8 cellular contexts compared by ENCODE assay signal in genomic region chr21:43659136-43660000, GRCh38. TPM values are rescaled to one million over a fixed set of nuclear protein-coding genes. Genes with fewer than 3 reads are reported as not detected.
DNase-seq lines count a peak whose midpoint lies in the region; ATAC-seq and TF ChIP-seq lines count a peak whose summit lies in the region.

Gene HSF2BP (minus strand): TSS chr21:43659488. CDS start chr21:43658096, 1,392 bp downstream.
A gene with protein sequence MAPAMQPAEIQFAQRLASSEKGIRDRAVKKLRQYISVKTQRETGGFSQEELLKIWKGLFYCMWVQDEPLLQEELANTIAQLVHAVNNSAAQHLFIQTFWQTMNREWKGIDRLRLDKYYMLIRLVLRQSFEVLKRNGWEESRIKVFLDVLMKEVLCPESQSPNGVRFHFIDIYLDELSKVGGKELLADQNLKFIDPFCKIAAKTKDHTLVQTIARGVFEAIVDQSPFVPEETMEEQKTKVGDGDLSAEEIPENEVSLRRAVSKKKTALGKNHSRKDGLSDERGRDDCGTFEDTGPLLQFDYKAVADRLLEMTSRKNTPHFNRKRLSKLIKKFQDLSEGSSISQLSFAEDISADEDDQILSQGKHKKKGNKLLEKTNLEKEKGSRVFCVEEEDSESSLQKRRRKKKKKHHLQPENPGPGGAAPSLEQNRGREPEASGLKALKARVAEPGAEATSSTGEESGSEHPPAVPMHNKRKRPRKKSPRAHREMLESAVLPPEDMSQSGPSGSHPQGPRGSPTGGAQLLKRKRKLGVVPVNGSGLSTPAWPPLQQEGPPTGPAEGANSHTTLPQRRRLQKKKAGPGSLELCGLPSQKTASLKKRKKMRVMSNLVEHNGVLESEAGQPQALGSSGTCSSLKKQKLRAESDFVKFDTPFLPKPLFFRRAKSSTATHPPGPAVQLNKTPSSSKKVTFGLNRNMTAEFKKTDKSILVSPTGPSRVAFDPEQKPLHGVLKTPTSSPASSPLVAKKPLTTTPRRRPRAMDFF (plus strand): TSS chr21:43659560. CDS start chr21:43659665, 105 bp downstream.

- H3K9me3 ChIP-seq in Peyer's patch (no peaks in the 10 kb centered on the region), fibroblast of lung (ENCODE audit: control insufficient read depth, insufficient read depth, low read depth, low read length) (no peaks in the 10 kb centered on the region)

- H3K79me2 ChIP-seq in fibroblast of lung (ENCODE audit: control insufficient read depth, insufficient read depth, low read length), result peaks cover 25% of the 10 kb centered on the region

- H3K4me1 Mint-ChIP-seq in naive B cell, result peaks cover 23 to 39% (median 27%) of the 10 kb centered on the region in 3 donors

- peak within 1 kb of the TSS; percentile 87 for H3K9ac ChIP-seq in fibroblast of lung (ENCODE audit: insufficient read depth, low read length)

- H3K9me3 Mint-ChIP-seq in naive B cell, result no peaks in the 10 kb centered on the region

- peak within 1 kb of the TSS; percentile 77 for H3K4me3 ChIP-seq in Jurkat, Clone E6-1 (ENCODE audit: low read length)
- H3K4me3 ChIP-seq in Peyer's patch (peak within 1 kb of the TSS; percentile 68 to 100 (median 92)), fibroblast of lung (replicated peaks in 1 of 4; ENCODE audit: control extremely low read depth in 1 of 4, insufficient read depth in 1 of 4, low read depth in 3 of 4, low read length in 4 of 4) (peak within 1 kb of the TSS; percentile 88 to 94 (median 91))

- H3K4me1 ChIP-seq in Peyer's patch, result peaks cover 3 to 19% (median 4%) of the 10 kb centered on the region in 4 donors
- H3K4me1 ChIP-seq in fibroblast of lung (ENCODE audit: control insufficient read depth, extremely low read depth, insufficient read depth, low read length), result peaks cover 6% of the 10 kb centered on the region

- no peaks in the 10 kb centered on the region for H3K27me3 Mint-ChIP-seq in naive B cell

- peak; percentile 98 for DNase-seq in D341Med (ENCODE audit: low spot score)
- peak; percentile 60 for DNase-seq in Jurkat, Clone E6-1 (ENCODE audit: low read depth, low spot score)
- DNase-seq in Peyer's patch, result peak; percentile 78 to 90 (median 88)
- peak; percentile 73 for DNase-seq in activated T-helper 1 cell treated with Interleukin-2 at 50 U/mL for 16 hours (ENCODE audit: low read depth)
- DNase-seq in fibroblast of lung (ENCODE audit: low read depth in 2 of 2), result peak; percentile 84 to 85
- DNase-seq in naive B cell, result peak; percentile 85
- DNase-seq in stimulated activated CD8-positive, alpha-beta memory T cell treated with anti-CD3 and anti-CD28 coated beads, Interleukin-7, amount 100 ng/mL, for 4 hours (ENCODE audit: low read depth in 2 of 2), result peak; percentile 42 to 78

- peak within 1 kb of the TSS; percentile 89 for H2AFZ ChIP-seq in fibroblast of lung (ENCODE audit: low read length)

- H3K27ac ChIP-seq in Peyer's patch, result peak within 1 kb of the TSS; percentile 83 to 88 (median 85)
- H3K27ac ChIP-seq in fibroblast of lung (ENCODE audit: insufficient read depth, low read length), result peak within 1 kb of the TSS; percentile 87

- H4K20me1 ChIP-seq in fibroblast of lung (ENCODE audit: control insufficient read depth, extremely low read depth, insufficient read depth, low read length), result no peaks in the 10 kb centered on the region

- H3K27ac Mint-ChIP-seq in naive B cell, result peak within 1 kb of the TSS; percentile 92 to 98 (median 97)

- TF ChIP-seq CTCF in Peyer's patch (IDR thresholded peaks at IDR 0.05) (peak in 3 of 6 experiments; percentile 20 to 51 (median 25)), fibroblast of lung (conservative IDR thresholded peaks at IDR 0.05 in 1 of 2, IDR thresholded peaks at IDR 0.05 in 1 of 2; ENCODE audit: low read depth in 1 of 2, low read length in 2 of 2) (no peak)

- peak; percentile 24 to 75 for TF ChIP-seq POLR2A in Peyer's patch (IDR thresholded peaks at IDR 0.05)

- H3K36me3 ChIP-seq in Peyer's patch, result no peaks in the 10 kb centered on the region
- H3K36me3 ChIP-seq in fibroblast of lung (ENCODE audit: control insufficient read depth, insufficient read depth, low read length), result no peaks in the 10 kb centered on the region

- H3K4me2 ChIP-seq in fibroblast of lung (ENCODE audit: extremely low read depth, insufficient read depth, low read length), result peak within 1 kb of the TSS; percentile 92

- ATAC-seq in GM21447 (IDR thresholded peaks at IDR 0.05; ENCODE audit: unreplicated experiment) (peak; percentile 64), naive B cell (ENCODE audit: low read depth in 2 of 2) (peak; percentile 90)

- peaks cover 0 to 7% of the 10 kb centered on the region in 2 donors for H3K36me3 Mint-ChIP-seq in naive B cell

- H3K27me3 ChIP-seq in Peyer's patch (no peaks in the 10 kb centered on the region), fibroblast of lung (ENCODE audit: control insufficient read depth, insufficient read depth, low read length) (no peaks in the 10 kb centered on the region)

- H3K4me3 Mint-ChIP-seq in naive B cell, result peak within 1 kb of the TSS; percentile 91 to 97 (median 96)

RNA-seq across cellular contexts. Expression of gene HSF2BP, which starts in this region (rescaled TPM):
- polyA plus RNA-seq in Jurkat, Clone E6-1 (2012; ENCODE audit: insufficient read depth, insufficient read length), result 4.9 TPM
- total RNA-seq in Peyer's patch, result under 1 TPM in 2 of 4 donors, not detected in 2; 0.35 to 0.67 TPM
- total RNA-seq in fibroblast of lung, result 1.2 and 1.8 TPM in 2 replicates
- 0.60 and 0.70 TPM in 2 replicates for polyA plus RNA-seq in fibroblast of lung
- polyA plus RNA-seq in fibroblast of lung (2012), result 0.43 and 0.44 TPM in 2 replicates
- 0.67 TPM in 1 of 2 replicates, not detected in the other for polyA minus RNA-seq in fibroblast of lung (ENCODE audit: low replicate concordance)
- 1 to 10 TPM in 1 of 6 donors, under 1 TPM in 3, not detected in 2; 0.13 to 1.2 (median 0.49) TPM for polyA plus RNA-seq in naive B cell (ENCODE audit: low read depth in 6 of 6)

RNA-seq across cellular contexts. Expression of the second gene that starts in this region (rescaled TPM):
- polyA plus RNA-seq in Jurkat, Clone E6-1 (2012; ENCODE audit: insufficient read depth, insufficient read length), result 37.1 TPM
- total RNA-seq in Peyer's patch, result 10 to 100 TPM; 10.7 to 28.1 (median 14.1) TPM
- 16.9 and 20.3 TPM in 2 replicates for total RNA-seq in fibroblast of lung
- polyA plus RNA-seq in fibroblast of lung, result 11.7 and 17.7 TPM in 2 replicates
- 12.0 and 17.3 TPM in 2 replicates for polyA plus RNA-seq in fibroblast of lung (2012)
- polyA minus RNA-seq in fibroblast of lung (ENCODE audit: low replicate concordance), result 11.5 and 20.2 TPM in 2 replicates
- polyA plus RNA-seq in naive B cell (ENCODE audit: low read depth in 6 of 6), result 10 to 100 TPM in 5 of 6 donors, 1 to 10 TPM in 1; 9.2 to 30.3 (median 21.1) TPM

Comparison
In these comparisons a context has a peak if more than half of its experiments do, and no peak if none do; other contexts are left out.
1. Peak in every context shown above with its lines: DNase-seq, ATAC-seq, H3K4me3 ChIP-seq and H3K27ac ChIP-seq.